8 cellular contexts compared by ENCODE assay signal in genomic region chr5:32170303-32171170, GRCh38. TPM values are rescaled to one million over a fixed set of nuclear protein-coding genes. Genes with fewer than 3 reads are reported as not detected.
DNase-seq lines count a peak whose midpoint lies in the region; ATAC-seq and TF ChIP-seq lines count a peak whose summit lies in the region.

No MANE protein-coding gene starts in this region.

- DNase-seq in activated T-cell treated with anti-CD3 and anti-CD28 coated beads, Interleukin-2, amount 50 U/mL, for 4 hours, result no peak
- no peak for DNase-seq in activated T-cell treated with anti-CD3 and anti-CD28 coated beads, Interleukin-2, amount 50 U/mL, for 1 hour
- DNase-seq in fibroblast of pulmonary artery (ENCODE audit: low read depth) (no peak), suprapubic skin (ENCODE audit: low spot score in 2 of 2) (no peak), DMS153 treated with DMSO at 0.1 percent for 48 hours (lab: John Stamatoyannopoulos, UW; ENCODE audit: unreplicated experiment) (no peak), NCI-H1105 (lab: John Stamatoyannopoulos, UW) (no peak)

- TF ChIP-seq EP300 in suprapubic skin (IDR thresholded peaks at IDR 0.05), result no peak

- H3K9me3 ChIP-seq in suprapubic skin, result no peaks in the 10 kb centered on the region

- peaks cover 17% of the 10 kb centered on the region for H3K36me3 ChIP-seq in suprapubic skin

- TF ChIP-seq POLR2A in suprapubic skin (IDR thresholded peaks at IDR 0.05), result no peak

- 65% methylated on average over 5 of the region's 5 CpGs for WGBS in suprapubic skin

- no peak for TF ChIP-seq CTCF in fibroblast of pulmonary artery (IDR thresholded peaks at IDR 0.05; ENCODE audit: low read length, missing control alignments)
- no peak for TF ChIP-seq CTCF in suprapubic skin (IDR thresholded peaks at IDR 0.05)

- ATAC-seq in activated T-cell treated with anti-CD3 and anti-CD28 coated beads, Interleukin-2, amount 50 U/mL, for 4 hours, result no peak
- no peak for ATAC-seq in SK-N-SH treated with all-trans-retinoic acid at 6 μM for 48 hours
- no peak for ATAC-seq in GM21786 (IDR thresholded peaks at IDR 0.05; ENCODE audit: unreplicated experiment)

- no peaks in the 10 kb centered on the region for H3K9me3 Mint-ChIP-seq in activated T-cell treated with anti-CD3 and anti-CD28 coated beads, Interleukin-2, amount 50 U/mL, for 4 hours

- H3K27me3 ChIP-seq in suprapubic skin, result no peaks in the 10 kb centered on the region

- H3K27me3 Mint-ChIP-seq in activated T-cell treated with anti-CD3 and anti-CD28 coated beads, Interleukin-2, amount 50 U/mL, for 4 hours (ENCODE audit: low read depth), result no peaks in the 10 kb centered on the region

- H3K4me3 ChIP-seq in fibroblast of pulmonary artery (replicated peaks; ENCODE audit: low read depth, low read length), result peak overlapping the region; percentile 2
- peak overlapping the region; percentile 5 for H3K4me3 ChIP-seq in suprapubic skin

- H3K27ac ChIP-seq in suprapubic skin, result no peak overlapping the region

- peak overlapping the region; percentile 30 for H3K4me3 Mint-ChIP-seq in activated T-cell treated with anti-CD3 and anti-CD28 coated beads, Interleukin-2, amount 50 U/mL, for 4 hours

- H3K4me1 Mint-ChIP-seq in activated T-cell treated with anti-CD3 and anti-CD28 coated beads, Interleukin-2, amount 50 U/mL, for 4 hours (ENCODE audit: low read depth), result peaks cover 39% of the 10 kb centered on the region

- H3K36me3 Mint-ChIP-seq in activated T-cell treated with anti-CD3 and anti-CD28 coated beads, Interleukin-2, amount 50 U/mL, for 4 hours (ENCODE audit: insufficient read depth), result peaks cover 22% of the 10 kb centered on the region

- H3K4me1 ChIP-seq in suprapubic skin, result peaks cover 62% of the 10 kb centered on the region

TF ChIP-seq in SK-N-SH treated with all-trans-retinoic acid at 6 μM for 48 hours, 23 proteins besides CTCF, POLR2A, EP300 and RAD21:
- TF ChIP-seq TCF4 (CRISPR knock-in tag; IDR thresholded peaks at IDR 0.05; ENCODE audit: borderline replicate concordance) (peak; percentile 60; the same call in 1 of the 2 replicates), ARNTL (CRISPR knock-in tag; IDR thresholded peaks at IDR 0.05; ENCODE audit: borderline replicate concordance, low read depth) (no peak)

RNA-seq across cellular contexts. Expression of gene GOLPH3, which starts 3.6 kb away (rescaled TPM):
- 100 to 1,000 TPM; 108 to 116 (median 113) TPM for total RNA-seq in activated T-cell treated with anti-CD3 and anti-CD28 coated beads, Interleukin-2, amount 50 U/mL, for 4 hours
- 10 to 100 TPM; 44.8 to 70.3 (median 58.9) TPM for total RNA-seq in suprapubic skin
